In the genomic region with DNA sequence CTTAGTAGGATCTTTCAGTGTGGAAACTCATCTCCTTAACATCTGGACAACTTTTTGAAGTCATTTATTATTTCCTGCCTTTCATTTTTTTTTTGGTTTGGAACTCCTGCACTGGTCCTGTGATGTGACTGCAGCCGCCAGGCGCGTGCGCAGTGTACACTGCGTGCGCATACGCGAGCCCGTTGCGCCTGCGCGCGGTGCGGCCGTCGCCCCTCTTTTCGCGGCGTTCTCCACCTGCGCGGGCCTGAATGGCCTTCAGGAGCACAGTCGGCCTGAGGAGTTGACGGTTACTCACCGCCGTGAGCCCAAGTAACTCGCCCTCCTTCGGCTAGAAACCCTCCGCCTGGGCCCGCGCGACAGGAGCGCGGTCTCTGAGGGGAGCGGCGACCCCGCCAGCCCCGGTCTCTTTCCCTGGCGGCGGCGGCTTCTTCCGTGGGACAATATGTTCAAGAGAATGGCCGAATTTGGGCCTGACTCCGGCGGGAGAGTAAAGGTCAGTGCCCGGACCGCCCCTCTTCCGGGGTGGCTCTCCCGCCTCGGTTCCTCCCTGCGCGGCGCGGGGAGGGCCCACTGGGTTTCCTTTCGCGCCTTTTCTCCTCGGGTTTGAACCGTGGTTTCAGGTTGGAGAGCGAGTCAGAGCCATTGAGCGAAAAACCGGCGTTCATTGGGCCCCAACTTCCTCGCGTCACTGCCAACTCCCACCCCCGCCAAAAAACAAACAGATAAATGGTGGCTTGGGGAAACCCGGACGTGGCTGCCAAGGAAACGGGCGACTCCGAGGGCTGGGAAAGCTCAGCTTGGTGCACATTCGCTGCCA, we compare ENCODE assay signal across 8 cellular contexts. TPM values are rescaled to one million over a fixed set of nuclear protein-coding genes. Genes with fewer than 3 reads are reported as not detected.
A peak's percentile ranks its signal among the peaks of the same experiment; 100 is the strongest.
DNase-seq lines count a peak whose midpoint lies in the region; ATAC-seq and TF ChIP-seq lines count a peak whose summit lies in the region.

YEATS4 (plus strand) TSS at position 213 of the 817 bp plus-strand sequence; CDS start at position 443, 230 bp downstream.

- intact Hi-C loops in left lung (cut with DNase I) = no loop called here

- peak within 1 kb of the TSS; percentile 99 for H3K27ac Mint-ChIP-seq in activated CD4-positive, alpha-beta T cell treated with anti-CD3 and anti-CD28 coated beads, Interleukin-2, amount 10 ng/mL, durations not matched to agents 7 days and 5 days

- no peaks in the 10 kb centered on the region for H3K9me3 Mint-ChIP-seq in activated CD4-positive, alpha-beta T cell treated with anti-CD3 and anti-CD28 coated beads, Interleukin-2, amount 10 ng/mL, durations not matched to agents 7 days and 5 days

- no peak for TF ChIP-seq CTCF in BE2C (IDR thresholded peaks at IDR 0.05; ENCODE audit: low read depth, low read length)
- no peak for TF ChIP-seq CTCF in left lung (IDR thresholded peaks at IDR 0.05)

- peaks cover 20% of the 10 kb centered on the region for H3K36me3 Mint-ChIP-seq in activated CD4-positive, alpha-beta T cell treated with anti-CD3 and anti-CD28 coated beads, Interleukin-2, amount 10 ng/mL, durations not matched to agents 7 days and 5 days (ENCODE audit: low read depth)

- no peaks in the 10 kb centered on the region; the same call in 1 of the 2 replicates for H3K27me3 ChIP-seq in BE2C
- no peaks in the 10 kb centered on the region for H3K27me3 ChIP-seq in left lung

- peaks cover 2% of the 10 kb centered on the region for H3K27me3 Mint-ChIP-seq in activated CD4-positive, alpha-beta T cell treated with anti-CD3 and anti-CD28 coated beads, Interleukin-2, amount 10 ng/mL, durations not matched to agents 7 days and 5 days

- H3K27ac ChIP-seq in left lung = peak within 1 kb of the TSS; percentile 92 to 98

- H3K4me1 ChIP-seq in BE2C = no peaks in the 10 kb centered on the region
- peaks cover 0 to 17% of the 10 kb centered on the region in 2 donors for H3K4me1 ChIP-seq in left lung

- peak within 1 kb of the TSS; percentile 80 for H3K4me3 ChIP-seq in BE2C (ENCODE audit: low read depth, low read length)
- peak within 1 kb of the TSS; percentile 91 to 99 for H3K4me3 ChIP-seq in left lung

- H3K4me3 Mint-ChIP-seq in activated CD4-positive, alpha-beta T cell treated with anti-CD3 and anti-CD28 coated beads, Interleukin-2, amount 10 ng/mL, durations not matched to agents 7 days and 5 days = peak within 1 kb of the TSS; percentile 97

- DNase-seq in BE2C (peak; percentile 88), GM19240 (ENCODE audit: insufficient read length, low spot score) (peak; percentile 80), NCI-H526 (lab: John Stamatoyannopoulos, UW) (peak; percentile 91 to 95), dedifferentiated amniotic fluid mesenchymal stem cell (ENCODE audit: extremely low spot score) (peak; percentile 82), left lung (peak; percentile 89 to 96)
- DNase-seq in activated CD4-positive, alpha-beta T cell treated with anti-CD3 and anti-CD28 coated beads, Interleukin-2, amount 10 ng/mL, durations not matched to agents 7 days and 5 days = peak; percentile 92
- DNase-seq in stimulated activated CD4-positive, alpha-beta T cell treated with anti-CD3 and anti-CD28 coated beads, Interleukin-2, amount 100 ng/mL, for 48 hours = peak; percentile 77 to 79

- peaks cover 38% of the 10 kb centered on the region for H3K4me1 Mint-ChIP-seq in activated CD4-positive, alpha-beta T cell treated with anti-CD3 and anti-CD28 coated beads, Interleukin-2, amount 10 ng/mL, durations not matched to agents 7 days and 5 days

- H3K9me3 ChIP-seq in BE2C (no peaks in the 10 kb centered on the region), left lung (no peaks in the 10 kb centered on the region)

- POLR2A ChIA-PET in activated CD4-positive, alpha-beta T cell treated with anti-CD3 and anti-CD28 coated beads, Interleukin-2, amount 10 ng/mL, durations not matched to agents 7 days and 5 days (lab: Charles Lee) = interaction anchor here (0.6 kb wide), 1 partner anchor 224 kb away, joined by 3 read pairs; no protein-coding TSS in a partner anchor

- ATAC-seq in HG03460 (IDR thresholded peaks at IDR 0.05; ENCODE audit: unreplicated experiment) (peak; percentile 82), left lung (peak; percentile 95)

- H3K36me3 ChIP-seq in BE2C = peaks cover 2% of the 10 kb centered on the region; the same call in 1 of the 2 replicates
- peaks cover 0 to 7% of the 10 kb centered on the region in 2 donors for H3K36me3 ChIP-seq in left lung

- CTCF ChIA-PET in activated CD4-positive, alpha-beta T cell treated with anti-CD3 and anti-CD28 coated beads, Interleukin-2, amount 10 ng/mL, durations not matched to agents 7 days and 5 days (lab: Charles Lee) = interaction anchor here (0.6 to 1.0 kb wide), 4 partner anchors 26 to 376 kb away, joined by 3 to 4 read pairs (median 3); no protein-coding TSS in a partner anchor

RNA-seq across cellular contexts. Expression of gene YEATS4, which starts in this region (rescaled TPM):
- polyA plus RNA-seq in BE2C (2012; ENCODE audit: insufficient read depth, insufficient read length, low read depth) = 12.8 TPM
- 10 to 100 TPM; 45.3 to 48.1 TPM for total RNA-seq in activated CD4-positive, alpha-beta T cell treated with anti-CD3 and anti-CD28 coated beads, Interleukin-2, amount 10 ng/mL, durations not matched to agents 7 days and 5 days
- 10 to 100 TPM; 10.1 to 13.5 TPM for total RNA-seq in left lung

Comparison
In these comparisons a context has a peak if more than half of its experiments do, and no peak if none do; other contexts are left out.
1. Peak in every context shown above with its lines: DNase-seq, ATAC-seq, H3K4me3 ChIP-seq and H3K27ac ChIP-seq.